Comparison of ENCODE assay signal across 29 cellular contexts in the genomic region with DNA sequence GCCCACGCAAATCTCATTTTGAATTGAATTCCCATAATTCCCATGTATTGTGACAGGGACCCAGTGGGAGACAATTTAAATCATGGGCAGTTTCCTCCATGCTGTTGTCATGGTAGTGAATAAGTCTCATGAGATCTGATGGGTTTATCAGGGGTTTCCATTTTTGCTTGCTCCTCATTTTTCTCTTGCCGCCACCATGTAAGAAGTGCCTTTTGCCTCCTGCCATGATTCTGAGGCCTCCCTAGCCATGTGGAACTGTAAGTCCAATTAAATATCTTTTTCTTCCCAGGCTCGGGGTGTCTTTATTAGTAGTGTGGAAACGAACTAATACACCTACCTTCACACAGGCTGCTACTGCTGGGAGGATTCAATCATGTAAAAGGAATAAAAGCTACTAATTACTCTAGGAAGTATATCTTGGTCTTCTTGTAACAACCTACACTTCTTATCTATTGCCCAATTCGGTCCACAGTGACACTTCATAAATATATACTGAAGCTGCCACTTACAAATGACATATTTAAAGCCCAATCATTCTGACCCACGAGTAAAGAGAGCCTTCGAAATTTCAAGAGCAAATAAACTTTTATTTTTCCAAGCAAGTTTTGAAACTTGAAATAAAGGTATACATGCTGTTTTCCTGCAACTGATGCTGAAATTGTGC.
"Had no signal": no experiment of that assay in that cellular context is flagged by ENCODE, and none has a peak within 500 bp of the region (broad histone marks: within the 10 kb centered on the region; RNA-seq: fewer than 3 reads in every experiment).

No MANE protein-coding gene starts in this region.

- H3K27ac Mint-ChIP-seq: dendritic cell treated with granulocyte-macrophage colony-stimulating factor and Interleukin-4, amounts not matched to agents 40 ng/mL and 50 ng/mL, for 4 days; endodermal cell had no signal

- DNase-seq: colonic mucosa; cortex of kidney; dermis blood vessel endothelial cell; dorsolateral prefrontal cortex; effector CD4-positive, alpha-beta T cell; effector CD8-positive, alpha-beta T cell; effector memory CD4-positive, alpha-beta T cell; effector memory CD8-positive, alpha-beta T cell; endodermal cell; erythroblast; esophagus squamous epithelium; foreskin fibroblast; foreskin keratinocyte; foreskin melanocyte; gastrocnemius medialis; glutamatergic neuron; head of caudate nucleus; heart left ventricle; heart right ventricle had no signal

- H3K27me3 ChIP-seq: colonic mucosa, dorsolateral prefrontal cortex, esophagus muscularis mucosa, esophagus squamous epithelium, foreskin keratinocyte, gastrocnemius medialis, gastroesophageal sphincter, heart left ventricle, heart right ventricle had no signal

- H3K4me3 Mint-ChIP-seq: dendritic cell treated with granulocyte-macrophage colony-stimulating factor and Interleukin-4, amounts not matched to agents 40 ng/mL and 50 ng/mL, for 4 days; effector memory CD8-positive, alpha-beta T cell; endodermal cell had no signal

- H3K4me3 ChIP-seq: colonic mucosa, coronary artery, dorsolateral prefrontal cortex, esophagus muscularis mucosa, esophagus squamous epithelium, gastrocnemius medialis, gastroesophageal sphincter, heart left ventricle, heart right ventricle had no signal

- H3K27me3 Mint-ChIP-seq: dendritic cell treated with granulocyte-macrophage colony-stimulating factor and Interleukin-4, amounts not matched to agents 40 ng/mL and 50 ng/mL, for 4 days; effector memory CD8-positive, alpha-beta T cell had no signal

- H3K36me3 ChIP-seq: colonic mucosa, esophagus muscularis mucosa, gastrocnemius medialis, gastroesophageal sphincter, heart left ventricle, heart right ventricle had no signal

- H3K9me3 ChIP-seq: colonic mucosa, esophagus squamous epithelium, gastrocnemius medialis, gastroesophageal sphincter had no signal

- H3K4me1 ChIP-seq: colonic mucosa, foreskin keratinocyte had no signal

- H3K27ac ChIP-seq: colonic mucosa, coronary artery, dorsolateral prefrontal cortex, epithelial cell of prostate, esophagus muscularis mucosa, esophagus squamous epithelium, foreskin keratinocyte, gastrocnemius medialis, gastroesophageal sphincter, heart left ventricle, heart right ventricle had no signal

- ATAC-seq: effector memory CD8-positive, alpha-beta T cell; esophagus mucosa; foreskin keratinocyte; gastrocnemius medialis; gastroesophageal sphincter; heart left ventricle; heart right ventricle had no signal

- H3K9me3 Mint-ChIP-seq: effector memory CD8-positive, alpha-beta T cell had no signal

- H3K4me1 Mint-ChIP-seq: endodermal cell had no signal

- FAIRE-seq: colon, endometrium, endothelial cell of umbilical vein, frontal cortex had no signal
